In genomic region chr6:96897396-96898240, GRCh38 we compare ENCODE assay signal across 8 cellular contexts. TPM values are rescaled to one million over a fixed set of nuclear protein-coding genes. Genes with fewer than 3 reads are reported as not detected.
DNase-seq lines count a peak whose midpoint lies in the region; ATAC-seq, FAIRE-seq and TF ChIP-seq lines count a peak whose summit lies in the region.

NDUFAF4 (minus strand) TSS chr6:96897891; CDS start chr6:96897801, 90 bp downstream.

- H3K4me1 ChIP-seq in heart left ventricle: peaks cover 3 to 50% (median 32%) of the 10 kb centered on the region in 12 donors
- peaks cover 18% of the 10 kb centered on the region for H3K4me1 ChIP-seq in upper lobe of right lung

- FAIRE-seq in GM12891 (lab: Jason Lieb, UNC): peak; percentile 94

- peak; percentile 75 for DNase-seq in GM12891 (ENCODE audit: insufficient read length, low spot score)
- DNase-seq in NCI-H1436 (lab: John Stamatoyannopoulos, UW): peak; percentile 94
- DNase-seq in T follicular helper cell (ENCODE audit: low read depth): peak; percentile 94
- peak; percentile 96 to 98 (median 97) for DNase-seq in heart left ventricle
- DNase-seq in posterior vena cava (ENCODE audit: low spot score): peak; percentile 99
- DNase-seq in upper lobe of right lung: peak; percentile 98

- intact Hi-C loops in heart left ventricle (cut with DNase I) (loop anchor here in 9 of 10 donors (1.0 to 10.0 kb wide), 13 partner anchors 27 to 497 kb away; partner anchors contain the start of genes UFL1 (in 2 of the 9), GPR63 (in 1 of the 9) and KLHL32 (in 1 of the 9)), posterior vena cava (cut with DNase I) (loop anchor here in 1 of 2 donors (10.0 kb wide), 1 partner anchor 373 kb away; the partner anchor contains the start of gene UFL1), upper lobe of right lung (cut with DNase I) (no loop called here)

- TF ChIP-seq CTCF in heart left ventricle (IDR thresholded peaks at IDR 0.05): peak; percentile 89 to 99 (median 94)
- TF ChIP-seq CTCF in upper lobe of right lung (IDR thresholded peaks at IDR 0.05): peak; percentile 95

- H3K27ac ChIP-seq in adipose tissue (ENCODE audit: low read depth, low read length) (peak within 1 kb of the TSS; percentile 40), heart left ventricle (peak within 1 kb of the TSS; percentile 91 to 99 (median 96)), upper lobe of right lung (peak within 1 kb of the TSS; percentile 81)

- H3K27me3 ChIP-seq in heart left ventricle: no peaks in the 10 kb centered on the region
- no peaks in the 10 kb centered on the region for H3K27me3 ChIP-seq in upper lobe of right lung

- TF ChIP-seq POLR2A in GM12891 (IDR thresholded peaks at IDR 0.05; ENCODE audit: low read depth, low read length) (0 out of 2 replicates have a peak, but pooled peaks have one; percentile 17), heart left ventricle (IDR thresholded peaks at IDR 0.05) (peak in 1 of 2 donors; percentile 52)

- H3K4me3 ChIP-seq in heart left ventricle (peak within 1 kb of the TSS; percentile 72 to 97 (median 92)), upper lobe of right lung (peak within 1 kb of the TSS; percentile 93)

- ATAC-seq in HG02840 (IDR thresholded peaks at IDR 0.05; ENCODE audit: low FRiP score, unreplicated experiment) (peak; percentile 91), heart left ventricle (peak; percentile 98 to 99 (median 98)), upper lobe of right lung (peak; percentile 100)

- H3K36me3 ChIP-seq in heart left ventricle (peaks cover 0 to 38% (median 32%) of the 10 kb centered on the region in 9 donors), upper lobe of right lung (peaks cover 39% of the 10 kb centered on the region)

- no peaks in the 10 kb centered on the region for H3K9me3 ChIP-seq in heart left ventricle
- H3K9me3 ChIP-seq in upper lobe of right lung: no peaks in the 10 kb centered on the region

- WGBS in adipose tissue, 3 donors: 0% methylated on average over 71 of the region's 71 CpGs
- 0 to 1% (median 0%) methylated on average over 24 to 71 of the region's 71 CpGs for WGBS in heart left ventricle, 4 donors

TF ChIP-seq in GM12891, 5 proteins besides CTCF, POLR2A, EP300 and RAD21:
- TF ChIP-seq POLR2AphosphoS5 (IDR thresholded peaks at IDR 0.05; ENCODE audit: low read depth, low read length): no peak
- no peak for TF ChIP-seq SPI1 (IDR thresholded peaks at IDR 0.05; ENCODE audit: low read depth, low read length)
- TF ChIP-seq TAF1 (IDR thresholded peaks at IDR 0.05; ENCODE audit: low read depth, low read length): peak; percentile 18; the same call in 1 of the 2 replicates
- no peak for TF ChIP-seq PAX5 (IDR thresholded peaks at IDR 0.05; ENCODE audit: insufficient read depth, low read length, severe bottlenecking)
- TF ChIP-seq POU2F2 (IDR thresholded peaks at IDR 0.05; ENCODE audit: low read depth, low read length): peak; percentile 11; the same call in 1 of the 2 replicates
TF ChIP-seq in GM12891: peak in this region for 2.

RNA-seq across cellular contexts. Expression of gene NDUFAF4, which starts in this region (rescaled TPM):
- 27.2 TPM for polyA plus RNA-seq in GM12891 (2012; ENCODE audit: low read depth, missing spikeins)
- polyA plus RNA-seq in adipose tissue: 10 to 100 TPM; 11.0 to 29.0 (median 13.2) TPM
- 100 to 1,000 TPM in 2 of 9 donors, 10 to 100 TPM in 7; 59.6 to 107 (median 89.7) TPM for total RNA-seq in heart left ventricle
- polyA plus RNA-seq in heart left ventricle: 10 to 100 TPM; 62.9 to 75.2 TPM
- 10 to 100 TPM; 32.2 to 34.9 TPM for total RNA-seq in posterior vena cava
- 20.8 TPM for total RNA-seq in upper lobe of right lung

Comparison
In these comparisons a context has a peak if more than half of its experiments do, and no peak if none do; other contexts are left out.
1. Peak in every context shown above with its lines: DNase-seq, ATAC-seq, H3K4me3 ChIP-seq and H3K27ac ChIP-seq.
2. H3K27ac ChIP-seq: peak in every context shown above with its lines; median percentile 96 in heart left ventricle; 81 in upper lobe of right lung; 40 in adipose tissue.